Comparison of ENCODE assay signal across 27 cellular contexts in the genomic region with DNA sequence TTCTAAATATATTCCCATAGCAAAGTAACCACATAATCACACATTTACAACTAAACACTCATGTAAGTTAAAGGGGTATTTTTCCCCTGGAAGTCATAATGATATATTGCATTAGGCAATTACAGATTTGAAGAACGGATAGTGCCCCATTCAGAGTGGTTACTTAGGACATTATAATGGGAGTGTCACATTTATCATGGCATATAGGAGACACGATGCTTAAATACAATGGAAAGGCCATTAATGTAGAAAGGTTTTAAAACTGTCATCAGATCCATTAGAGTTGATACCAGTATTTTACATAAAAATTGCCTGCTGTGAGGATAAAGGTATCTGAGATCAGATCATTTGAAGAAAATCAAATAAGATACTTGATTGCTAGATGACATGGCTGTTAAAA.
"Had no signal": no experiment of that assay in that cellular context is flagged by ENCODE, and none has a peak within 500 bp of the region (broad histone marks: within the 10 kb centered on the region; RNA-seq: fewer than 3 reads in every experiment).

No MANE protein-coding gene starts in this region.

- H3K27ac ChIP-seq: SK-N-MC, VCaP had no signal

- ATAC-seq: activated naive CD4-positive, alpha-beta T cell treated with anti-CD3 and anti-CD28 coated beads, Interleukin-2, amount 50 U/mL, for 72 hours; activated naive CD8-positive, alpha-beta T cell treated with anti-CD3 and anti-CD28 coated beads, Interleukin-2, amount 50 U/mL, for 24 hours; activated T-cell treated with anti-CD3 and anti-CD28 coated beads, Interleukin-2, amount 50 U/mL, for 4 hours; Panc1; Right ventricle myocardium inferior; T-cell had no signal

- H3K4me3 ChIP-seq: SK-N-MC had no signal

- FAIRE-seq: astrocyte had no signal

- DNase-seq: activated CD4-positive, alpha-beta memory T cell treated with anti-CD3 and anti-CD28 coated beads for 36 hours; activated CD4-positive, alpha-beta T cell treated with anti-CD3 and anti-CD28 coated beads, Interleukin-2, amount 10 ng/mL, durations not matched to agents 7 days and 5 days; activated CD4-positive, CD25-positive, alpha-beta regulatory T cell; activated CD8-positive, alpha-beta memory T cell treated with anti-CD3 and anti-CD28 coated beads for 24 hours; activated effector memory CD4-positive, alpha-beta T cell treated with anti-CD3 and anti-CD28 coated beads, Interleukin-2, amount 50 U/mL, for 16 hours; activated naive CD4-positive, alpha-beta T cell treated with Interleukin-2 at 50 U/mL for 16 hours; activated naive CD8-positive, alpha-beta T cell treated with anti-CD3 and anti-CD28 coated beads, Interleukin-2, amount 50 U/mL, for 24 hours; activated T-cell treated with anti-CD3 and anti-CD28 coated beads, Interleukin-2, amount 50 U/mL, for 4 hours; amniotic stem cell; IMR-90; Kasumi-1; KBM-7; NCI-H1105 treated with DMSO at 0.1 percent for 48 hours; NCI-H2029; NCI-H2171 treated with DMSO at 0.1 percent for 48 hours; NCI-H524; OCI-M1; RPMI8226; T-cell; T-helper 2 cell; T1000 had no signal
